In genomic region chr18:22348521-22349316, GRCh38 we compare ENCODE assay signal across 9 cellular contexts.
DNase-seq lines count a peak whose midpoint lies in the region; ATAC-seq and TF ChIP-seq lines count a peak whose summit lies in the region.
"Had no signal": no experiment of that assay in that cellular context is flagged by ENCODE, and none has a peak within 500 bp of the region (broad histone marks: within the 10 kb centered on the region; RNA-seq: fewer than 3 reads in every experiment).

No MANE protein-coding gene starts in this region.

- TF ChIP-seq CTCF in fibroblast of pulmonary artery (IDR thresholded peaks at IDR 0.05; ENCODE audit: low read length, missing control alignments) (no peak), omental fat pad (IDR thresholded peaks at IDR 0.05) (no peak)

- ATAC-seq in omental fat pad (ENCODE audit: low FRiP score) (peak; percentile 56), GM21576 (IDR thresholded peaks at IDR 0.05; ENCODE audit: unreplicated experiment) (no peak), HG03457 (IDR thresholded peaks at IDR 0.05; ENCODE audit: unreplicated experiment) (no peak)

- DNase-seq in D341Med (ENCODE audit: low spot score): peak; percentile 58
- DNase-seq in SW480 (ENCODE audit: low spot score): peak; percentile 42
- DNase-seq in fibroblast of pulmonary artery (ENCODE audit: low read depth): peak; percentile 74
- no peak for DNase-seq in omental fat pad (ENCODE audit: low spot score)
- no peak for DNase-seq in activated CD4-positive, alpha-beta T cell treated with anti-CD3 and anti-CD28 coated beads for 4 hours
- no peak for DNase-seq in Ammon's horn (ENCODE audit: low spot score)

- peak overlapping the region; percentile 53 for H3K4me3 ChIP-seq in fibroblast of pulmonary artery (replicated peaks; ENCODE audit: low read depth, low read length)
- H3K4me3 ChIP-seq: HAP-1 had no signal

Comparison
In these comparisons a context has a peak if more than half of its experiments do, and no peak if none do; other contexts are left out.
1. DNase-seq: peak in D341Med (single experiment), SW480 (single experiment) and fibroblast of pulmonary artery (single experiment); none in omental fat pad (single experiment), activated CD4-positive, alpha-beta T cell treated with anti-CD3 and anti-CD28 coated beads for 4 hours (0 of 2) and Ammon's horn (single experiment).